In genomic region chr2:200337621-200338020, GRCh38 we compare ENCODE assay signal across 1 cellular context.
TF ChIP-seq lines count a peak whose summit lies in the region.

No MANE protein-coding gene starts in this region.

TF ChIP-seq in WTC11, 78 proteins besides CTCF, POLR2A, EP300 and RAD21:
- TF ChIP-seq ZNF317 (CRISPR knock-in tag; IDR thresholded peaks at IDR 0.05; ENCODE audit: borderline replicate concordance, low read depth): no peak
